Comparison of ENCODE assay signal across 16 cellular contexts in genomic region chr10:117460846-117461765, GRCh38.
A peak's percentile ranks its signal among the peaks of the same experiment; 100 is the strongest.
DNase-seq lines count a peak whose midpoint lies in the region; ATAC-seq and TF ChIP-seq lines count a peak whose summit lies in the region.
"Had no signal": no experiment of that assay in that cellular context is flagged by ENCODE, and none has a peak within 500 bp of the region (broad histone marks: within the 10 kb centered on the region; RNA-seq: fewer than 3 reads in every experiment).

No MANE protein-coding gene starts in this region.

- no peak overlapping the region for H3K4me3 Mint-ChIP-seq in CD8-positive, alpha-beta memory T cell
- H3K4me3 Mint-ChIP-seq: activated naive CD4-positive, alpha-beta T cell treated with anti-CD3 and anti-CD28 coated beads, Interleukin-2, amount 10 ng/mL, durations not matched to agents 7 days and 5 days; GM23338; memory B cell had no signal

- H3K9me2 ChIP-seq in hepatocyte (replicated peaks; ENCODE audit: insufficient read depth) = no peaks in the 10 kb centered on the region

- BruUV-seq in Panc1 (replicated peaks; lab: Mats Ljungman, UMichigan) = no TSS peak

- peak; percentile 13; the same call in 1 of the 2 replicates for ATAC-seq in Panc1
- ATAC-seq in HG02759 (IDR thresholded peaks at IDR 0.05; ENCODE audit: unreplicated experiment) = no peak

- no peak overlapping the region for H3K27ac Mint-ChIP-seq in CD8-positive, alpha-beta memory T cell
- H3K27ac Mint-ChIP-seq: activated naive CD4-positive, alpha-beta T cell treated with anti-CD3 and anti-CD28 coated beads, Interleukin-2, amount 10 ng/mL, durations not matched to agents 7 days and 5 days; GM23338; memory B cell had no signal

- no peak overlapping the region for H3K4me2 ChIP-seq in hepatocyte
- H3K4me2 ChIP-seq: BLaER1, GM23338 had no signal

- H3K27ac ChIP-seq in Panc1 (ENCODE audit: low read length) (no peak overlapping the region), hepatocyte (peak overlapping the region; percentile 35), spleen (no peak overlapping the region), left ventricle myocardium inferior (replicated peaks) (no peak overlapping the region)
- H3K27ac ChIP-seq in CD8-positive, alpha-beta memory T cell (ENCODE audit: low read depth, low read length) = no peak overlapping the region
- H3K27ac ChIP-seq: BLaER1, WERI-Rb-1 had no signal

- H3K9me3 Mint-ChIP-seq in CD8-positive, alpha-beta memory T cell = no peaks in the 10 kb centered on the region
- H3K9me3 Mint-ChIP-seq: memory B cell had no signal

- H3K4me3 ChIP-seq in BJ (ENCODE audit: low read depth, low read length) = no peak overlapping the region
- H3K4me3 ChIP-seq in Panc1 (ENCODE audit: low read depth in 2 of 2, low read length in 2 of 2) = no peak overlapping the region
- H3K4me3 ChIP-seq in hepatocyte = no peak overlapping the region
- no peak overlapping the region for H3K4me3 ChIP-seq in spleen
- no peak overlapping the region for H3K4me3 ChIP-seq in CD8-positive, alpha-beta memory T cell (ENCODE audit: low read length)
- H3K4me3 ChIP-seq in left ventricle myocardium inferior = no peak overlapping the region
- H3K4me3 ChIP-seq: BLaER1, GM23338, tibial nerve had no signal

- H3K36me3 ChIP-seq in BJ (ENCODE audit: control insufficient read depth, insufficient read depth, low read length) (no peaks in the 10 kb centered on the region), Panc1 (ENCODE audit: control insufficient read depth, insufficient read depth, low read length) (no peaks in the 10 kb centered on the region), hepatocyte (replicated peaks; ENCODE audit: insufficient read depth, low read depth) (no peaks in the 10 kb centered on the region), spleen (no peaks in the 10 kb centered on the region), left ventricle myocardium inferior (no peaks in the 10 kb centered on the region)
- no peaks in the 10 kb centered on the region for H3K36me3 ChIP-seq in CD8-positive, alpha-beta memory T cell (ENCODE audit: insufficient read depth, low read length)
- H3K36me3 ChIP-seq: BLaER1, tibial nerve, WERI-Rb-1 had no signal

- H3K36me3 Mint-ChIP-seq in CD8-positive, alpha-beta memory T cell = no peaks in the 10 kb centered on the region
- H3K36me3 Mint-ChIP-seq: activated naive CD4-positive, alpha-beta T cell treated with anti-CD3 and anti-CD28 coated beads, Interleukin-2, amount 10 ng/mL, durations not matched to agents 7 days and 5 days; memory B cell had no signal

- no peaks in the 10 kb centered on the region for H3K4me1 Mint-ChIP-seq in CD8-positive, alpha-beta memory T cell
- H3K4me1 Mint-ChIP-seq: activated naive CD4-positive, alpha-beta T cell treated with anti-CD3 and anti-CD28 coated beads, Interleukin-2, amount 10 ng/mL, durations not matched to agents 7 days and 5 days; memory B cell had no signal

- 75% methylated on average over 7 of the region's 7 CpGs for WGBS in hepatocyte (ENCODE audit: low lambda C conversion rate, missing lambda C conversion rate)
- 78 to 90% (median 89%) methylated on average over 6 to 7 of the region's 7 CpGs for WGBS in spleen, 5 donors

- no peaks in the 10 kb centered on the region for H3K79me2 ChIP-seq in hepatocyte

- H3K27me3 ChIP-seq in BJ (ENCODE audit: control insufficient read depth, insufficient read depth, low read length) = no peaks in the 10 kb centered on the region
- no peaks in the 10 kb centered on the region for H3K27me3 ChIP-seq in Panc1 (ENCODE audit: control insufficient read depth, insufficient read depth, low read length)
- no peaks in the 10 kb centered on the region for H3K27me3 ChIP-seq in hepatocyte
- peaks cover 0 to 46% (median 5%) of the 10 kb centered on the region in 7 donors for H3K27me3 ChIP-seq in spleen (replicated peaks in 1 of 7)
- peaks cover 4% of the 10 kb centered on the region for H3K27me3 ChIP-seq in CD8-positive, alpha-beta memory T cell (ENCODE audit: insufficient read depth, low read length, poor library complexity, severe bottlenecking)
- peaks cover 43% of the 10 kb centered on the region for H3K27me3 ChIP-seq in left ventricle myocardium inferior (ENCODE audit: low read depth)
- H3K27me3 ChIP-seq: BLaER1, tibial nerve had no signal

- CTCF ChIA-PET in BJ (lab: Yijun Ruan, JAX) = interaction anchor here (0.6 to 2.8 kb wide), 11 partner anchors 9 to 781 kb away, joined by 3 to 24 read pairs (median 4); no protein-coding TSS in a partner anchor
- CTCF ChIA-PET in Panc1 (lab: Charles Lee) = interaction anchor here (1.0 to 1.4 kb wide), 2 partner anchors 18 to 36 kb away, joined by 3 to 5 read pairs; no protein-coding TSS in a partner anchor
- CTCF ChIA-PET in CD8-positive, alpha-beta memory T cell (lab: Charles Lee) = interaction anchor here (0.9 to 1.7 kb wide), 4 partner anchors 9 to 244 kb away, joined by 3 to 5 read pairs (median 3); no protein-coding TSS in a partner anchor

- intact Hi-C loops in Panc1 (cut with micrococcal nuclease; ENCODE audit: unreplicated experiment) = loop anchor here (5.0 kb wide), 1 partner anchor 244 kb away; no protein-coding TSS in a partner anchor
- intact Hi-C loops in spleen (cut with DNase I; ENCODE audit: low total_unique reads) = no loop called here
- intact Hi-C loops in left ventricle myocardium inferior (cut with micrococcal nuclease) = no loop called here

- no peak for TF ChIP-seq POLR2A in spleen (IDR thresholded peaks at IDR 0.05)

- H2AFZ ChIP-seq in hepatocyte = no peak overlapping the region

- H3K9me3 ChIP-seq in Panc1 (ENCODE audit: control insufficient read depth, insufficient read depth, low read depth, low read length) (peaks cover 4% of the 10 kb centered on the region; the same call in 1 of the 2 replicates), hepatocyte (ENCODE audit: low read depth) (no peaks in the 10 kb centered on the region), spleen (peaks cover 0 to 8% (median 3%) of the 10 kb centered on the region in 8 donors), left ventricle myocardium inferior (replicated peaks) (peaks cover 8% of the 10 kb centered on the region)
- no peaks in the 10 kb centered on the region for H3K9me3 ChIP-seq in CD8-positive, alpha-beta memory T cell (ENCODE audit: low read length)
- H3K9me3 ChIP-seq: BLaER1 had no signal

- in situ Hi-C loops in Panc1 (cut with HindIII; ENCODE audit: low pct_unique_long_range_greater_than_20kb, low sequenced_read_pairs) = no loop called here

- no peak for TF ChIP-seq CTCF in BJ (IDR thresholded peaks at IDR 0.05; ENCODE audit: insufficient read depth, low read depth, low read length)
- TF ChIP-seq CTCF in Panc1 (IDR thresholded peaks at IDR 0.05) = no peak
- no peak for TF ChIP-seq CTCF in hepatocyte (IDR thresholded peaks at IDR 0.05; ENCODE audit: poor library complexity)
- TF ChIP-seq CTCF in spleen (IDR thresholded peaks at IDR 0.05 in 8 of 11, conservative IDR thresholded peaks at IDR 0.05 in 3 of 11) = no peak
- TF ChIP-seq CTCF in left ventricle myocardium inferior (IDR thresholded peaks at IDR 0.05; ENCODE audit: borderline replicate concordance) = no peak

- DNase-seq in BJ (ENCODE audit: low read depth) (peak; percentile 83), Panc1 (ENCODE audit: low read depth, low spot score) (no peak), hepatocyte (ENCODE audit: low spot score) (no peak), spleen (peak; percentile 18), left ventricle myocardium inferior (no peak), NCI-H2196 treated with DMSO at 0.1 percent for 48 hours (lab: John Stamatoyannopoulos, UW; ENCODE audit: unreplicated experiment) (no peak)
- no peak for DNase-seq in CD8-positive, alpha-beta memory T cell
- DNase-seq: activated naive CD4-positive, alpha-beta T cell treated with anti-CD3 and anti-CD28 coated beads, Interleukin-2, amount 10 ng/mL, durations not matched to agents 7 days and 5 days; central memory CD4-positive, alpha-beta T cell; nucleus accumbens; WERI-Rb-1 had no signal

- H4K20me1 ChIP-seq in hepatocyte (ENCODE audit: insufficient read depth, poor library complexity, severe bottlenecking) = no peaks in the 10 kb centered on the region
- H4K20me1 ChIP-seq: BLaER1 had no signal

- POLR2A ChIA-PET in BJ (lab: Charles Lee) (interaction anchor here (1.4 kb wide), 2 partner anchors 15 to 19 kb away, joined by 5 to 7 read pairs; no protein-coding TSS in a partner anchor), Panc1 (lab: Charles Lee) (no interaction called here)
- POLR2A ChIA-PET in CD8-positive, alpha-beta memory T cell (lab: Charles Lee) = no interaction called here

- peaks cover 3 to 21% of the 10 kb centered on the region in 2 donors for H3K27me3 Mint-ChIP-seq in CD8-positive, alpha-beta memory T cell

- peaks cover 16% of the 10 kb centered on the region for H3K4me1 ChIP-seq in Panc1 (ENCODE audit: control insufficient read depth, insufficient read depth, low read length)
- peaks cover 14% of the 10 kb centered on the region for H3K4me1 ChIP-seq in hepatocyte (ENCODE audit: insufficient read depth)
- H3K4me1 ChIP-seq in spleen = peaks cover 0 to 22% (median 9%) of the 10 kb centered on the region in 6 donors
- H3K4me1 ChIP-seq in CD8-positive, alpha-beta memory T cell (ENCODE audit: insufficient read depth, low read length) = no peaks in the 10 kb centered on the region
- no peaks in the 10 kb centered on the region for H3K4me1 ChIP-seq in left ventricle myocardium inferior
- H3K4me1 ChIP-seq: BLaER1, tibial nerve had no signal

Comparison
In these comparisons a context has a peak if more than half of its experiments do, and no peak if none do; other contexts are left out.
1. DNase-seq: peak in BJ (single experiment) and spleen (single experiment); none in Panc1 (single experiment), hepatocyte (single experiment), CD8-positive, alpha-beta memory T cell (0 of 5), left ventricle myocardium inferior (single experiment) and NCI-H2196 treated with DMSO at 0.1 percent for 48 hours (single experiment).